Comparison of ENCODE assay signal across 8 cellular contexts in genomic region chr14:52951730-52952481, GRCh38. TPM values are rescaled to one million over a fixed set of nuclear protein-coding genes. Genes with fewer than 3 reads are reported as not detected.
DNase-seq lines count a peak whose midpoint lies in the region; ATAC-seq, FAIRE-seq and TF ChIP-seq lines count a peak whose summit lies in the region.

No MANE protein-coding gene starts in this region.

- in situ Hi-C loops in GM12878 (cut with MboI), result no loop called here

- FAIRE-seq in GM12878 (lab: Jason Lieb, UNC), result no peak

- no peaks in the 10 kb centered on the region for H3K79me2 ChIP-seq in GM12878 (ENCODE audit: control insufficient read depth, insufficient read depth, low read length)

- no peak for TF ChIP-seq EP300 in GM12878 (IDR thresholded peaks at IDR 0.05; ENCODE audit: borderline replicate concordance in 1 of 2, control insufficient read depth in 1 of 2, low read depth in 2 of 2, low read length in 2 of 2)

- POLR2A ChIA-PET in GM12878 (lab: Charles Lee), result interaction anchor here (0.8 kb wide), 1 partner anchor 33 kb away, joined by 3 read pairs; no protein-coding TSS in a partner anchor

- H3K4me2 ChIP-seq in GM12878 (ENCODE audit: control insufficient read depth, insufficient read depth), result peak overlapping the region; percentile 56; the same call in 1 of the 2 replicates

- ATAC-seq in Right ventricle myocardium inferior, result peak; percentile 52
- ATAC-seq in GM12878, result peak; percentile 3; the same call in 1 of the 3 replicates
- no peak for ATAC-seq in GM18498 (IDR thresholded peaks at IDR 0.05; ENCODE audit: unreplicated experiment)

- peak overlapping the region; percentile 51; the same call in 1 of the 2 replicates for H3K4me3 ChIP-seq in GM12878
- H3K4me3 ChIP-seq in iPS DF 6.9 (ENCODE audit: low read length), result peak overlapping the region; percentile 60; the same call in 1 of the 2 replicates

- RAD21 ChIA-PET in GM12878 (lab: Charles Lee; ENCODE audit: unreplicated experiment), result interaction anchor here (1.4 to 2.1 kb wide), 5 partner anchors 9 to 158 kb away, joined by 3 to 9 read pairs (median 4); no protein-coding TSS in a partner anchor

- SMC1A ChIA-PET in GM12878 (lab: Charles Lee; ENCODE audit: uncharacterized antibody, unreplicated experiment), result interaction anchor here (1.1 to 3.9 kb wide), 9 partner anchors 9 to 127 kb away, joined by 3 to 30 read pairs (median 8); no protein-coding TSS in a partner anchor

- TF ChIP-seq CTCF in GM12878 (IDR thresholded peaks at IDR 0.05 in 2 of 3, conservative IDR thresholded peaks at IDR 0.05 in 1 of 3; ENCODE audit: control insufficient read depth in 2 of 3, extremely low read depth in 1 of 3, insufficient read depth in 1 of 3, low read depth in 3 of 3, low read length in 3 of 3), result 0 out of 6 replicates have a peak, but pooled peaks of 1 of the 3 experiments have one; percentile 7

- H3K9me3 ChIP-seq in GM12878 (replicated peaks; ENCODE audit: control insufficient read depth, insufficient read depth, low read length) (no peaks in the 10 kb centered on the region), iPS DF 6.9 (ENCODE audit: control insufficient read depth, insufficient read depth, low read length) (no peaks in the 10 kb centered on the region)

- intact Hi-C loops in Right ventricle myocardium inferior (cut with DNase I) (loop anchor here (2.0 to 5.0 kb wide), 3 partner anchors 73 to 110 kb away; no protein-coding TSS in a partner anchor), cardiac septum (cut with DNase I) (loop anchor here (2.0 to 5.0 kb wide), 4 partner anchors 33 to 110 kb away; no protein-coding TSS in a partner anchor), GM12878 (cut with micrococcal nuclease; ENCODE audit: unreplicated experiment) (loop anchor here (5.0 kb wide), 1 partner anchor 35 kb away; no protein-coding TSS in a partner anchor)

- no peak for DNase-seq in Right ventricle myocardium inferior (ENCODE audit: missing footprints)
- no peak for DNase-seq in cardiac septum (ENCODE audit: low spot score)
- DNase-seq in NCI-H524 (lab: John Stamatoyannopoulos, UW), result peak; percentile 51 to 80
- no peak for DNase-seq in GM12878 (ENCODE audit: low read depth, low spot score)
- DNase-seq in iPS DF 6.9 (ENCODE audit: low read depth, low spot score), result no peak
- DNase-seq in renal cortical epithelial cell (ENCODE audit: low read depth), result peak; percentile 81
- no peak for DNase-seq in activated CD4-positive, CD25-positive, alpha-beta regulatory T cell treated with anti-CD3 and anti-CD28 coated beads, Interleukin-2, amount 50 U/mL, for 72 hours

- no peaks in the 10 kb centered on the region for H3K36me3 ChIP-seq in GM12878 (ENCODE audit: control insufficient read depth in 2 of 2, insufficient read depth in 2 of 2, low read length in 1 of 2)
- no peaks in the 10 kb centered on the region for H3K36me3 ChIP-seq in iPS DF 6.9 (ENCODE audit: control insufficient read depth, insufficient read depth, low read length)

- no peak overlapping the region for H2AFZ ChIP-seq in GM12878 (ENCODE audit: control insufficient read depth, low read depth, low read length)

- 41% methylated on average over 14 of the region's 14 CpGs for WGBS in GM12878 (ENCODE audit: insufficient coverage, insufficient replicate concordance, low lambda C conversion rate, missing lambda C conversion rate)
- WGBS in iPS DF 6.9 (ENCODE audit: insufficient coverage, insufficient read length), result no CpG with 5 or more reads among the region's 14 CpGs

- H3K27ac ChIP-seq in GM12878 (ENCODE audit: control insufficient read depth, insufficient read depth) (no peak overlapping the region), iPS DF 6.9 (ENCODE audit: low read length) (no peak overlapping the region)

- H3K27me3 ChIP-seq in GM12878 (replicated peaks in 1 of 2; ENCODE audit: control insufficient read depth in 2 of 2, insufficient read depth in 2 of 2, low read length in 1 of 2) (peaks cover 1 to 18% of the 10 kb centered on the region in 2 experiments), iPS DF 6.9 (ENCODE audit: control insufficient read depth, insufficient read depth, low read length) (no peaks in the 10 kb centered on the region)

- H4K20me1 ChIP-seq in GM12878 (ENCODE audit: control insufficient read depth, insufficient read depth), result no peaks in the 10 kb centered on the region

- BruUV-seq in GM12878 (replicated peaks; lab: Mats Ljungman, UMichigan), result TSS peak; percentile 72

- CTCF ChIA-PET in GM12878 (lab: Yijun Ruan, JAX), result interaction anchor here (0.7 to 1.7 kb wide), 12 partner anchors 8 to 267 kb away, joined by 3 to 5 read pairs (median 3); no protein-coding TSS in a partner anchor

- no peak for TF ChIP-seq POLR2A in GM12878 (IDR thresholded peaks at IDR 0.05; ENCODE audit: low read depth, low read length)

- H3K4me1 ChIP-seq in GM12878 (ENCODE audit: control insufficient read depth, insufficient read depth, low read length), result peaks cover 3% of the 10 kb centered on the region; the same call in 1 of the 2 replicates
- peaks cover 2% of the 10 kb centered on the region; the same call in 1 of the 2 replicates for H3K4me1 ChIP-seq in iPS DF 6.9 (ENCODE audit: control insufficient read depth, insufficient read depth, low read length)

- TF ChIP-seq RAD21 in GM12878 (IDR thresholded peaks at IDR 0.05; ENCODE audit: insufficient read depth, low read depth, low read length), result peak; percentile 13; the same call in 1 of the 2 replicates

- H3K9ac ChIP-seq in GM12878 (ENCODE audit: control insufficient read depth, insufficient read depth, low read length), result no peak overlapping the region

TF ChIP-seq in GM12878, 131 proteins besides CTCF, POLR2A, EP300 and RAD21 (continues in another document):
- TF ChIP-seq PKNOX1 (IDR thresholded peaks at IDR 0.05) (peak; percentile 46), IRF3 (IDR thresholded peaks at IDR 0.05) (no peak)
- TF ChIP-seq, protein P1, sequence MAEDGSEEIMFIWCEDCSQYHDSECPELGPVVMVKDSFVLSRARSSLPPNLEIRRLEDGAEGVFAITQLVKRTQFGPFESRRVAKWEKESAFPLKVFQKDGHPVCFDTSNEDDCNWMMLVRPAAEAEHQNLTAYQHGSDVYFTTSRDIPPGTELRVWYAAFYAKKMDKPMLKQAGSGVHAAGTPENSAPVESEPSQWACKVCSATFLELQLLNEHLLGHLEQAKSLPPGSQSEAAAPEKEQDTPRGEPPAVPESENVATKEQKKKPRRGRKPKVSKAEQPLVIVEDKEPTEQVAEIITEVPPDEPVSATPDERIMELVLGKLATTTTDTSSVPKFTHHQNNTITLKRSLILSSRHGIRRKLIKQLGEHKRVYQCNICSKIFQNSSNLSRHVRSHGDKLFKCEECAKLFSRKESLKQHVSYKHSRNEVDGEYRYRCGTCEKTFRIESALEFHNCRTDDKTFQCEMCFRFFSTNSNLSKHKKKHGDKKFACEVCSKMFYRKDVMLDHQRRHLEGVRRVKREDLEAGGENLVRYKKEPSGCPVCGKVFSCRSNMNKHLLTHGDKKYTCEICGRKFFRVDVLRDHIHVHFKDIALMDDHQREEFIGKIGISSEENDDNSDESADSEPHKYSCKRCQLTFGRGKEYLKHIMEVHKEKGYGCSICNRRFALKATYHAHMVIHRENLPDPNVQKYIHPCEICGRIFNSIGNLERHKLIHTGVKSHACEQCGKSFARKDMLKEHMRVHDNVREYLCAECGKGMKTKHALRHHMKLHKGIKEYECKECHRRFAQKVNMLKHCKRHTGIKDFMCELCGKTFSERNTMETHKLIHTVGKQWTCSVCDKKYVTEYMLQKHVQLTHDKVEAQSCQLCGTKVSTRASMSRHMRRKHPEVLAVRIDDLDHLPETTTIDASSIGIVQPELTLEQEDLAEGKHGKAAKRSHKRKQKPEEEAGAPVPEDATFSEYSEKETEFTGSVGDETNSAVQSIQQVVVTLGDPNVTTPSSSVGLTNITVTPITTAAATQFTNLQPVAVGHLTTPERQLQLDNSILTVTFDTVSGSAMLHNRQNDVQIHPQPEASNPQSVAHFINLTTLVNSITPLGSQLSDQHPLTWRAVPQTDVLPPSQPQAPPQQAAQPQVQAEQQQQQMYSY (CRISPR knock-in tag; IDR thresholded peaks at IDR 0.05), result no peak

RNA-seq across cellular contexts. Expression of gene FERMT2, which starts 1.1 kb away (rescaled TPM):
- total RNA-seq in Right ventricle myocardium inferior, result 127 TPM
- total RNA-seq in cardiac septum, result 156 TPM
- 49.5 and 53.7 TPM in 2 replicates for total RNA-seq in GM12878 (2013; cell fraction: nucleolus; rRNA removed)
- total RNA-seq in GM12878 (2014; rRNA removed), result 20.8 and 25.2 TPM in 2 replicates
- 23.7 and 24.6 TPM in 2 replicates for total RNA-seq in GM12878 (2014; rRNA removed; fragmentation: Illumina TruSeq; extraction: Trizol)
- 22.6 and 26.6 TPM in 2 replicates for total RNA-seq in GM12878 (2021)
- 1.2 TPM for polyA plus RNA-seq in GM12878 (2011; ENCODE audit: low read depth)
- polyA plus RNA-seq in GM12878 (2011; rRNA removed), result 6.1 and 8.9 TPM in 2 replicates
- 2.0 and 2.4 TPM in 2 replicates for polyA plus RNA-seq in GM12878 (2011; cell fraction: cytosol; rRNA removed)
- polyA plus RNA-seq in GM12878 (2011; cell fraction: nucleus; rRNA removed), result 4.9 and 5.3 TPM in 2 replicates
- 1.6 and 1.7 TPM in 2 replicates for polyA plus RNA-seq in GM12878 (2012)
- 35.5 and 42.5 TPM in 2 replicates for polyA plus RNA-seq in GM12878 (2014; fragmentation: Illumina TruSeq; extraction: Trizol)
- 1 to 10 TPM; 4.9 to 8.6 TPM for polyA plus RNA-seq in GM12878 (2014; fragmentation: Nextera tagmentation; extraction: Ambion mirVana)
- polyA plus RNA-seq in GM12878 (2014; rRNA removed), result 15.6 and 19.7 TPM in 2 replicates
- 10 to 100 TPM; 16.9 to 19.3 TPM for polyA plus RNA-seq in GM12878 (2016; fragmentation: Nextera tagmentation; extraction: Ambion mirVana)
- 3.5 and 4.6 TPM in 2 replicates for polyA minus RNA-seq in GM12878 (2011; rRNA and poly(A)+ RNA removed)
- 2.6 and 3.5 TPM in 2 replicates for polyA minus RNA-seq in GM12878 (2011; cell fraction: cytosol; rRNA and poly(A)+ RNA removed)
- 1.5 and 2.3 TPM in 2 replicates for polyA minus RNA-seq in GM12878 (2011; cell fraction: nucleus; rRNA and poly(A)+ RNA removed)
- total RNA-seq in renal cortical epithelial cell, result 87.2 and 126 TPM in 2 replicates

Comparison
In these comparisons a context has a peak if more than half of its experiments do, and no peak if none do; other contexts are left out.
1. DNase-seq: peak in NCI-H524 (2 of 2) and renal cortical epithelial cell (single experiment); none in Right ventricle myocardium inferior (single experiment), cardiac septum (single experiment), GM12878 (single experiment), iPS DF 6.9 (single experiment) and activated CD4-positive, CD25-positive, alpha-beta regulatory T cell treated with anti-CD3 and anti-CD28 coated beads, Interleukin-2, amount 50 U/mL, for 72 hours (single experiment).